In genomic region chr3:172562881-172563835, GRCh38 we compare ENCODE assay signal across 8 cellular contexts. TPM values are rescaled to one million over a fixed set of nuclear protein-coding genes. Genes with fewer than 3 reads are reported as not detected.
DNase-seq lines count a peak whose midpoint lies in the region; ATAC-seq and TF ChIP-seq lines count a peak whose summit lies in the region.

No MANE protein-coding gene starts in this region.

- H3K9me3 Mint-ChIP-seq in MCF 10A (ENCODE audit: unreplicated experiment), result no peaks in the 10 kb centered on the region

- H3K9me3 ChIP-seq in right lobe of liver (no peaks in the 10 kb centered on the region), upper lobe of right lung (no peaks in the 10 kb centered on the region)

- peaks cover 28% of the 10 kb centered on the region for H3K4me1 Mint-ChIP-seq in MCF 10A (ENCODE audit: insufficient read depth, unreplicated experiment)

- no peak for TF ChIP-seq POLR2A in right lobe of liver (IDR thresholded peaks at IDR 0.05)

- CTCF ChIA-PET in MCF 10A (lab: Yijun Ruan, JAX), result interaction anchor here (0.6 to 1.6 kb wide), 7 partner anchors 12 to 429 kb away, joined by 3 to 7 read pairs (median 4); no protein-coding TSS in a partner anchor

- H3K27ac Mint-ChIP-seq in MCF 10A (ENCODE audit: low read depth, unreplicated experiment), result peak overlapping the region; percentile 95

- no TSS peak for BruUV-seq in MCF 10A (replicated peaks; lab: Mats Ljungman, UMichigan)

- H3K27me3 ChIP-seq in right lobe of liver, result no peaks in the 10 kb centered on the region
- no peaks in the 10 kb centered on the region for H3K27me3 ChIP-seq in upper lobe of right lung

- POLR2A ChIA-PET in MCF 10A (lab: Yijun Ruan, JAX), result interaction anchor here (0.6 to 4.3 kb wide), 20 partner anchors 9 to 1752 kb away, joined by 3 to 45 read pairs (median 5); partner anchors contain the start of gene TNFSF10

- WGBS in right lobe of liver (ENCODE audit: insufficient coverage, low coverage, low lambda C conversion rate, missing lambda C conversion rate), result 1% methylated on average over 8 of the region's 8 CpGs

- peak overlapping the region; percentile 57 for H3K4me3 Mint-ChIP-seq in MCF 10A (ENCODE audit: unreplicated experiment)

- no peaks in the 10 kb centered on the region for H3K27me3 Mint-ChIP-seq in MCF 10A (ENCODE audit: insufficient read depth, unreplicated experiment)

- H3K4me1 ChIP-seq in right lobe of liver (peaks cover 3 to 51% (median 25%) of the 10 kb centered on the region in 4 donors), upper lobe of right lung (peaks cover 23% of the 10 kb centered on the region)

- DNase-seq in EH (ENCODE audit: low read depth), result peak; percentile 83
- DNase-seq in H4 (ENCODE audit: low spot score), result peak; percentile 88
- peak; percentile 30 for DNase-seq in NCI-H748 treated with DMSO at 0.1 percent for 48 hours (lab: John Stamatoyannopoulos, UW)
- DNase-seq in MCF 10A (ENCODE audit: unreplicated experiment), result peak; percentile 97
- no peak for DNase-seq in right lobe of liver
- DNase-seq in upper lobe of right lung, result no peak
- DNase-seq in NCI-H510A treated with DMSO at 0.1 percent for 48 hours (lab: John Stamatoyannopoulos, UW), result no peak
- DNase-seq in retina, result no peak

- H3K36me3 ChIP-seq in right lobe of liver (no peaks in the 10 kb centered on the region), upper lobe of right lung (no peaks in the 10 kb centered on the region)

- H3K27ac ChIP-seq in right lobe of liver, result peak overlapping the region; percentile 81 to 87 (median 83)
- H3K27ac ChIP-seq in upper lobe of right lung, result peak overlapping the region; percentile 77

- intact Hi-C loops in MCF 10A (cut with micrococcal nuclease) (no loop called here), right lobe of liver (cut with DNase I) (no loop called here), upper lobe of right lung (cut with DNase I) (no loop called here)

- no peak for TF ChIP-seq CTCF in MCF 10A (IDR thresholded peaks at IDR 0.05; ENCODE audit: unreplicated experiment)
- TF ChIP-seq CTCF in right lobe of liver (IDR thresholded peaks at IDR 0.05), result no peak
- no peak for TF ChIP-seq CTCF in upper lobe of right lung (IDR thresholded peaks at IDR 0.05)

- ATAC-seq in right lobe of liver (peak; percentile 66 to 78 (median 72)), upper lobe of right lung (peak; percentile 81)

- H3K4me3 ChIP-seq in right lobe of liver (peak overlapping the region in 2 of 3 donors; percentile 2 to 5), upper lobe of right lung (peak overlapping the region; percentile 1)

- H3K36me3 Mint-ChIP-seq in MCF 10A (ENCODE audit: insufficient read depth, unreplicated experiment), result peaks cover 17% of the 10 kb centered on the region

RNA-seq across cellular contexts. Expression of gene TNFSF10, which starts 39.9 kb away (rescaled TPM):
- 3.6 and 9.5 TPM in 2 replicates for total RNA-seq in H4 (2014; rRNA removed; shearing (Covaris generic))
- 0.25 and 0.54 TPM in 2 replicates for total RNA-seq in MCF 10A (2022)
- total RNA-seq in right lobe of liver, result 10 to 100 TPM; 12.9 to 57.6 (median 40.0) TPM
- total RNA-seq in upper lobe of right lung, result 140 TPM

Comparison
In these comparisons a context has a peak if more than half of its experiments do, and no peak if none do; other contexts are left out.
1. DNase-seq: peak in EH (single experiment), H4 (single experiment), NCI-H748 treated with DMSO at 0.1 percent for 48 hours (single experiment) and MCF 10A (single experiment); none in right lobe of liver (0 of 3), upper lobe of right lung (single experiment), NCI-H510A treated with DMSO at 0.1 percent for 48 hours (single experiment) and retina (single experiment).